Comparison of ENCODE assay signal across 14 cellular contexts in genomic region chr13:32901994-32902780, GRCh38.
DNase-seq lines count a peak whose midpoint lies in the region; ATAC-seq and TF ChIP-seq lines count a peak whose summit lies in the region.
"Had no signal": no experiment of that assay in that cellular context is flagged by ENCODE, and none has a peak within 500 bp of the region (broad histone marks: within the 10 kb centered on the region; RNA-seq: fewer than 3 reads in every experiment).

No MANE protein-coding gene starts in this region.

- H3K4me1 Mint-ChIP-seq in brain: peaks cover 52% of the 10 kb centered on the region
- H3K4me1 Mint-ChIP-seq in stimulated activated naive CD8-positive, alpha-beta T cell treated with anti-CD3 and anti-CD28 coated beads, Interleukin-15, amount 100 ng/mL, for 72 hours: peaks cover 49% of the 10 kb centered on the region

- H3K9me3 ChIP-seq in heart right ventricle (no peaks in the 10 kb centered on the region), hepatocyte (ENCODE audit: low read depth) (no peaks in the 10 kb centered on the region)

- H3K4me3 Mint-ChIP-seq in brain: peak overlapping the region in 3 of 5 experiments; percentile 11 to 76 (median 16)
- H3K4me3 Mint-ChIP-seq in stimulated activated naive CD8-positive, alpha-beta T cell treated with anti-CD3 and anti-CD28 coated beads, Interleukin-15, amount 100 ng/mL, for 72 hours: no peak overlapping the region
- H3K4me3 Mint-ChIP-seq: activated CD8-positive, alpha-beta memory T cell treated with anti-CD3 and anti-CD28 coated beads, Interleukin-2, amount 10 ng/mL, durations not matched to agents 7 days and 5 days; activated naive CD4-positive, alpha-beta T cell treated with anti-CD3 and anti-CD28 coated beads for 36 hours; dendritic cell treated with granulocyte-macrophage colony-stimulating factor and Interleukin-4, amounts not matched to agents 40 ng/mL and 50 ng/mL, for 4 days; nephron progenitor cell had no signal

- no peaks in the 10 kb centered on the region for H3K36me3 Mint-ChIP-seq in brain

- peak overlapping the region; percentile 17 to 91 (median 64) for H3K27ac Mint-ChIP-seq in brain
- H3K27ac Mint-ChIP-seq in stimulated activated naive CD8-positive, alpha-beta T cell treated with anti-CD3 and anti-CD28 coated beads, Interleukin-15, amount 100 ng/mL, for 72 hours: no peak overlapping the region
- H3K27ac Mint-ChIP-seq: activated CD8-positive, alpha-beta memory T cell treated with anti-CD3 and anti-CD28 coated beads, Interleukin-2, amount 10 ng/mL, durations not matched to agents 7 days and 5 days; activated naive CD4-positive, alpha-beta T cell treated with anti-CD3 and anti-CD28 coated beads for 36 hours; dendritic cell treated with granulocyte-macrophage colony-stimulating factor and Interleukin-4, amounts not matched to agents 40 ng/mL and 50 ng/mL, for 4 days; nephron progenitor cell had no signal

- 78 to 79% methylated on average over 3 of the region's 3 CpGs for whole genome bisulfite sequencing in heart right ventricle, 2 donors
- WGBS in hepatocyte (ENCODE audit: low lambda C conversion rate, missing lambda C conversion rate): 86% methylated on average over 3 of the region's 3 CpGs

- no peak overlapping the region for H3K4me2 ChIP-seq in hepatocyte

- DNase-seq in AG20443 (ENCODE audit: low spot score) (peak; percentile 19), heart right ventricle (no peak), sciatic nerve (ENCODE audit: low spot score) (no peak), ecto neural progenitor cell (ENCODE audit: low spot score) (no peak), hepatocyte (ENCODE audit: low spot score) (no peak)
- no peak for DNase-seq in stimulated activated naive CD8-positive, alpha-beta T cell treated with anti-CD3 and anti-CD28 coated beads, Interleukin-15, amount 100 ng/mL, for 72 hours
- DNase-seq: activated CD8-positive, alpha-beta memory T cell treated with anti-CD3 and anti-CD28 coated beads, Interleukin-2, amount 10 ng/mL, durations not matched to agents 7 days and 5 days; activated naive CD4-positive, alpha-beta T cell treated with anti-CD3 and anti-CD28 coated beads for 36 hours; nephron progenitor cell; NK-92 treated with Interleukin-12 subunit alpha and Interleukin-12 subunit beta, amount 100 ng/mL, for 24 hours had no signal

- peak in 6 of 8 donors; percentile 9 to 58 (median 47) for ATAC-seq in heart right ventricle
- ATAC-seq in sciatic nerve: peak; percentile 80
- no peak for ATAC-seq in stimulated activated naive CD8-positive, alpha-beta T cell treated with anti-CD3 and anti-CD28 coated beads, Interleukin-15, amount 100 ng/mL, for 72 hours
- ATAC-seq in HG02588 (IDR thresholded peaks at IDR 0.05; ENCODE audit: unreplicated experiment): no peak
- ATAC-seq: activated CD8-positive, alpha-beta memory T cell treated with anti-CD3 and anti-CD28 coated beads, Interleukin-2, amount 10 ng/mL, durations not matched to agents 7 days and 5 days had no signal

- H3K79me2 ChIP-seq in hepatocyte: no peaks in the 10 kb centered on the region

- no peaks in the 10 kb centered on the region for H3K9me2 ChIP-seq in hepatocyte (replicated peaks; ENCODE audit: insufficient read depth)

- peaks cover 0 to 8% (median 4%) of the 10 kb centered on the region in 5 experiments for H3K9me3 Mint-ChIP-seq in brain
- H3K9me3 Mint-ChIP-seq in stimulated activated naive CD8-positive, alpha-beta T cell treated with anti-CD3 and anti-CD28 coated beads, Interleukin-15, amount 100 ng/mL, for 72 hours: peaks cover 0 to 11% of the 10 kb centered on the region in 2 donors
- H3K9me3 Mint-ChIP-seq: nephron progenitor cell had no signal

- intact Hi-C loops in heart right ventricle (cut with DNase I): loop anchor here in 1 of 10 donors (10.0 kb wide), 1 partner anchor 217 kb away; no protein-coding TSS in a partner anchor
- intact Hi-C loops in sciatic nerve (cut with DNase I): no loop called here

- H3K27me3 ChIP-seq in heart right ventricle (no peaks in the 10 kb centered on the region), hepatocyte (no peaks in the 10 kb centered on the region)

- H3K27ac ChIP-seq in heart right ventricle (peak overlapping the region; percentile 10 to 85 (median 54)), hepatocyte (no peak overlapping the region)
- H3K27ac ChIP-seq: SK-N-MC had no signal

- TF ChIP-seq CTCF in brain (conservative IDR thresholded peaks at IDR 0.05) (no peak), heart right ventricle (IDR thresholded peaks at IDR 0.05) (no peak), hepatocyte (IDR thresholded peaks at IDR 0.05; ENCODE audit: poor library complexity) (no peak)

- peaks cover 4% of the 10 kb centered on the region for H3K27me3 Mint-ChIP-seq in brain
- peaks cover 12% of the 10 kb centered on the region for H3K27me3 Mint-ChIP-seq in stimulated activated naive CD8-positive, alpha-beta T cell treated with anti-CD3 and anti-CD28 coated beads, Interleukin-15, amount 100 ng/mL, for 72 hours
- H3K27me3 Mint-ChIP-seq: dendritic cell treated with granulocyte-macrophage colony-stimulating factor and Interleukin-4, amounts not matched to agents 40 ng/mL and 50 ng/mL, for 4 days had no signal

- H2AFZ ChIP-seq in hepatocyte: no peak overlapping the region

- no peaks in the 10 kb centered on the region for H4K20me1 ChIP-seq in hepatocyte (ENCODE audit: insufficient read depth, poor library complexity, severe bottlenecking)

- peaks cover 0 to 19% (median 3%) of the 10 kb centered on the region in 9 donors for H3K4me1 ChIP-seq in heart right ventricle
- H3K4me1 ChIP-seq in hepatocyte (ENCODE audit: insufficient read depth): peaks cover 4% of the 10 kb centered on the region

- H3K36me3 ChIP-seq in heart right ventricle (no peaks in the 10 kb centered on the region), hepatocyte (replicated peaks; ENCODE audit: insufficient read depth, low read depth) (no peaks in the 10 kb centered on the region)

- H3K4me3 ChIP-seq in heart right ventricle: peak overlapping the region in 2 of 10 donors; percentile 2 to 11
- H3K4me3 ChIP-seq in hepatocyte: no peak overlapping the region
- H3K4me3 ChIP-seq: SK-N-MC had no signal

Comparison
In these comparisons a context has a peak if more than half of its experiments do, and no peak if none do; other contexts are left out.
1. H3K27ac Mint-ChIP-seq: peak in brain (5 of 5); none in stimulated activated naive CD8-positive, alpha-beta T cell treated with anti-CD3 and anti-CD28 coated beads, Interleukin-15, amount 100 ng/mL, for 72 hours (0 of 2).
2. H3K4me3 Mint-ChIP-seq: peak in brain (3 of 5); none in stimulated activated naive CD8-positive, alpha-beta T cell treated with anti-CD3 and anti-CD28 coated beads, Interleukin-15, amount 100 ng/mL, for 72 hours (0 of 2).
3. ATAC-seq: peak in heart right ventricle (6 of 8) and sciatic nerve (single experiment); none in stimulated activated naive CD8-positive, alpha-beta T cell treated with anti-CD3 and anti-CD28 coated beads, Interleukin-15, amount 100 ng/mL, for 72 hours (single experiment) and HG02588 (single experiment).